In the genomic region with DNA sequence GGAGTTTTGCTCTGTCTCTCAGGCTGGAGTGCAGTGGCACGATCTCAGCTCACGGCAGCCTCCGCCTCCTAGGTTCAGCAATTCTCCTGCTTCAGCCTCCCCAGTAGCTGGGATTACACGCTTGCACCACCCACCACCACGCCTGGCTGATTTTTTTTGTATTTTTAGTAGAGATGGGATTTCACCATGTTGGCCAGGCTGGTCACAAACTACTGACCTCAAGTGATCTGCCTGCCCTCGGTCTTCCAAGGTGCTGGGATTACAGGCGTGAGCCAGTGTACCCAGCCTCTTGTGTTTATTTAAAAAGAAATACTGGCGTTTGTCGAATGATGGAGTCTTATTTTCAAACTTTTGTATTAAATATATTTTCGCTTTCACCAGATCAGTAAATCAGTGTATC, we compare ENCODE assay signal across 7 cellular contexts.
A peak's percentile ranks its signal among the peaks of the same experiment; 100 is the strongest.
DNase-seq lines count a peak whose midpoint lies in the region; ATAC-seq and TF ChIP-seq lines count a peak whose summit lies in the region.
"Not testable (repeated sequence)": the region's sequence is repeated elsewhere in the genome, so short reads cannot be mapped to it uniquely, and the experiment has no call there.

No MANE protein-coding gene starts in this region.

- DNase-seq in CD4-positive, alpha-beta memory T cell; endodermal cell; natural killer cell; stimulated activated effector memory CD8-positive, alpha-beta T cell treated with anti-CD3 and anti-CD28 coated beads, Interleukin-12 subunit alpha, Interleukin-12 subunit beta, amount 100 ng/mL, for 72 hours (ENCODE audit: low spot score in 2 of 2): not testable (repeated sequence)
- DNase-seq in NAMALWA (ENCODE audit: low spot score), result peak; percentile 11
- DNase-seq in SHP77 treated with DMSO at 0.1 percent for 48 hours (lab: John Stamatoyannopoulos, UW), result peak; percentile 28

- not testable (repeated sequence) for H3K9me3 ChIP-seq in CD4-positive, alpha-beta memory T cell (ENCODE audit: control insufficient read depth in 1 of 2, low read length in 2 of 2); endodermal cell (ENCODE audit: control insufficient read depth, low read length)

- H3K27ac ChIP-seq in CD4-positive, alpha-beta memory T cell (ENCODE audit: low read depth, low read length), result not testable (repeated sequence)
- H3K27ac ChIP-seq in endodermal cell (ENCODE audit: low read depth, low read length), result peak overlapping the region; percentile 94

- peaks cover 41 to 62% (median 48%) of the 10 kb centered on the region in 4 donors for H3K4me1 Mint-ChIP-seq in CD4-positive, alpha-beta memory T cell
- H3K4me1 Mint-ChIP-seq in activated T-helper 17 cell treated with anti-CD3 and anti-CD28 coated beads, Interleukin-2, amount 50 U/mL, for 72 hours, result peaks cover 39% of the 10 kb centered on the region
- H3K4me1 Mint-ChIP-seq in endodermal cell, result peaks cover 44% of the 10 kb centered on the region
- peaks cover 44 to 58% of the 10 kb centered on the region in 2 donors for H3K4me1 Mint-ChIP-seq in natural killer cell
- peaks cover 49% of the 10 kb centered on the region for H3K4me1 Mint-ChIP-seq in stimulated activated effector memory CD8-positive, alpha-beta T cell treated with anti-CD3 and anti-CD28 coated beads, Interleukin-12 subunit alpha, Interleukin-12 subunit beta, amount 100 ng/mL, for 72 hours

- H3K27me3 Mint-ChIP-seq in CD4-positive, alpha-beta memory T cell; activated T-helper 17 cell treated with anti-CD3 and anti-CD28 coated beads, Interleukin-2, amount 50 U/mL, for 72 hours; endodermal cell (ENCODE audit: insufficient read depth); natural killer cell (ENCODE audit: low read depth in 2 of 2): not testable (repeated sequence)

- not testable (repeated sequence) for H3K36me3 Mint-ChIP-seq in CD4-positive, alpha-beta memory T cell; endodermal cell (ENCODE audit: low read depth); natural killer cell
- peaks cover 21% of the 10 kb centered on the region for H3K36me3 Mint-ChIP-seq in activated T-helper 17 cell treated with anti-CD3 and anti-CD28 coated beads, Interleukin-2, amount 50 U/mL, for 72 hours (ENCODE audit: low read depth)
- peaks cover 20% of the 10 kb centered on the region for H3K36me3 Mint-ChIP-seq in stimulated activated effector memory CD8-positive, alpha-beta T cell treated with anti-CD3 and anti-CD28 coated beads, Interleukin-12 subunit alpha, Interleukin-12 subunit beta, amount 100 ng/mL, for 72 hours

- not testable (repeated sequence) for H3K36me3 ChIP-seq in CD4-positive, alpha-beta memory T cell (ENCODE audit: insufficient read depth, low read length)
- peaks cover 17% of the 10 kb centered on the region for H3K36me3 ChIP-seq in endodermal cell (ENCODE audit: control insufficient read depth, insufficient read depth, low read length)

- POLR2A ChIA-PET in CD4-positive, alpha-beta memory T cell (lab: Charles Lee; ENCODE audit: partially characterized antibody), result not testable (repeated sequence)

- H3K4me3 Mint-ChIP-seq in CD4-positive, alpha-beta memory T cell, result peak overlapping the region in 1 of 8 donors; percentile 16
- peak overlapping the region; percentile 82 for H3K4me3 Mint-ChIP-seq in activated T-helper 17 cell treated with anti-CD3 and anti-CD28 coated beads, Interleukin-2, amount 50 U/mL, for 72 hours
- H3K4me3 Mint-ChIP-seq in endodermal cell, natural killer cell: not testable (repeated sequence)
- peak overlapping the region; percentile 73 for H3K4me3 Mint-ChIP-seq in stimulated activated effector memory CD8-positive, alpha-beta T cell treated with anti-CD3 and anti-CD28 coated beads, Interleukin-12 subunit alpha, Interleukin-12 subunit beta, amount 100 ng/mL, for 72 hours

- not testable (repeated sequence) for H3K9ac ChIP-seq in endodermal cell (ENCODE audit: extremely low read depth, low read length, poor library complexity, severe bottlenecking)

- ATAC-seq in activated T-helper 17 cell treated with anti-CD3 and anti-CD28 coated beads, Interleukin-2, amount 50 U/mL, for 72 hours (replicated peaks); natural killer cell; stimulated activated effector memory CD8-positive, alpha-beta T cell treated with anti-CD3 and anti-CD28 coated beads, Interleukin-12 subunit alpha, Interleukin-12 subunit beta, amount 100 ng/mL, for 72 hours: not testable (repeated sequence)

- H3K9me3 Mint-ChIP-seq in CD4-positive, alpha-beta memory T cell; activated T-helper 17 cell treated with anti-CD3 and anti-CD28 coated beads, Interleukin-2, amount 50 U/mL, for 72 hours; endodermal cell; natural killer cell; stimulated activated effector memory CD8-positive, alpha-beta T cell treated with anti-CD3 and anti-CD28 coated beads, Interleukin-12 subunit alpha, Interleukin-12 subunit beta, amount 100 ng/mL, for 72 hours: not testable (repeated sequence)

- peak overlapping the region in 5 of 7 donors; percentile 20 to 60 (median 23) for H3K27ac Mint-ChIP-seq in CD4-positive, alpha-beta memory T cell
- peak overlapping the region; percentile 94 for H3K27ac Mint-ChIP-seq in activated T-helper 17 cell treated with anti-CD3 and anti-CD28 coated beads, Interleukin-2, amount 50 U/mL, for 72 hours
- peak overlapping the region; percentile 16 for H3K27ac Mint-ChIP-seq in endodermal cell
- peak overlapping the region; percentile 67 to 83 for H3K27ac Mint-ChIP-seq in natural killer cell
- H3K27ac Mint-ChIP-seq in stimulated activated effector memory CD8-positive, alpha-beta T cell treated with anti-CD3 and anti-CD28 coated beads, Interleukin-12 subunit alpha, Interleukin-12 subunit beta, amount 100 ng/mL, for 72 hours, result not testable (repeated sequence)

- intact Hi-C loops in CD4-positive, alpha-beta memory T cell (cut with micrococcal nuclease), result loop anchor here (5.0 kb wide), 2 partner anchors 35 to 65 kb away; no protein-coding TSS in a partner anchor
- intact Hi-C loops in natural killer cell (cut with micrococcal nuclease), result loop anchor here (5.0 kb wide), 1 partner anchor 65 kb away; no protein-coding TSS in a partner anchor

- 96 to 100% methylated on average over 4 to 10 of the region's 10 CpGs for WGBS in endodermal cell (ENCODE audit: insufficient coverage in 1 of 2, insufficient read length in 1 of 2), 2 experiments

- not testable (repeated sequence) for H3K4me3 ChIP-seq in CD4-positive, alpha-beta memory T cell (ENCODE audit: low read length in 2 of 2); endodermal cell (ENCODE audit: low read length)

- TF ChIP-seq CTCF in endodermal cell (conservative IDR thresholded peaks at IDR 0.05); natural killer cell (IDR thresholded peaks at IDR 0.05): not testable (repeated sequence)

- H3K4me1 ChIP-seq in CD4-positive, alpha-beta memory T cell (ENCODE audit: insufficient read depth, low read length), result peaks cover 21% of the 10 kb centered on the region
- H3K4me1 ChIP-seq in endodermal cell (ENCODE audit: control insufficient read depth, insufficient read depth, low read length), result not testable (repeated sequence)

- H3K27me3 ChIP-seq in CD4-positive, alpha-beta memory T cell (ENCODE audit: insufficient read depth, low read length); endodermal cell (ENCODE audit: control insufficient read depth, insufficient read depth, low read length, poor library complexity, severe bottlenecking): not testable (repeated sequence)

- CTCF ChIA-PET in CD4-positive, alpha-beta memory T cell (lab: Charles Lee; ENCODE audit: partially characterized antibody), result not testable (repeated sequence)
